10 cellular contexts compared by ENCODE assay signal in genomic region chr7:116528008-116528789, GRCh38. TPM values are rescaled to one million over a fixed set of nuclear protein-coding genes. Genes with fewer than 3 reads are reported as not detected.
A peak's percentile ranks its signal among the peaks of the same experiment; 100 is the strongest.
DNase-seq lines count a peak whose midpoint lies in the region; ATAC-seq, FAIRE-seq and TF ChIP-seq lines count a peak whose summit lies in the region.
"Had no signal": no experiment of that assay in that cellular context is flagged by ENCODE, and none has a peak within 500 bp of the region (broad histone marks: within the 10 kb centered on the region; RNA-seq: fewer than 3 reads in every experiment).

No MANE protein-coding gene starts in this region.

- H3K79me2 ChIP-seq in SK-N-SH (ENCODE audit: insufficient read depth) = peaks cover 84% of the 10 kb centered on the region

- peak in 1 of 2 experiments; percentile 59; a peak in 1 of 4 replicates for TF ChIP-seq EP300 in SK-N-SH (IDR thresholded peaks at IDR 0.05; ENCODE audit: borderline replicate concordance in 1 of 2, low read depth in 1 of 2, low read length in 1 of 2)

- FAIRE-seq in HTR-8/SVneo (lab: Jason Lieb, UNC) = no peak
- FAIRE-seq: G401.6 had no signal

- CTCF ChIA-PET in SK-N-SH (lab: Yijun Ruan, JAX) = interaction anchor here (1.5 to 3.1 kb wide), 3 partner anchors 349 to 376 kb away, joined by 3 to 13 read pairs (median 7); no protein-coding TSS in a partner anchor

- H3K4me2 ChIP-seq in SK-N-SH = peak overlapping the region; percentile 90

- peak overlapping the region; percentile 100 for H3K9ac ChIP-seq in SK-N-SH

- peak overlapping the region; percentile 77 to 99; a peak in 3 of 4 replicates for H3K27ac ChIP-seq in SK-N-SH (ENCODE audit: low read depth in 2 of 2, low read length in 1 of 2)

- 2% methylated on average over 3 of the region's 3 CpGs for WGBS in SK-N-SH (ENCODE audit: low lambda C conversion rate)

- H3K9me3 ChIP-seq in SK-N-SH = no peaks in the 10 kb centered on the region

- ATAC-seq in HG02852 (IDR thresholded peaks at IDR 0.05; ENCODE audit: unreplicated experiment) = no peak

- H3K9me2 ChIP-seq in SK-N-SH = no peaks in the 10 kb centered on the region

- no peak for TF ChIP-seq RAD21 in SK-N-SH (IDR thresholded peaks at IDR 0.05; ENCODE audit: low read length)

- H3K36me3 ChIP-seq in SK-N-SH (replicated peaks in 1 of 2; ENCODE audit: control insufficient read depth in 1 of 2, insufficient read depth in 2 of 2, low read length in 1 of 2) = peaks cover 46 to 59% of the 10 kb centered on the region in 2 experiments

- peaks cover 39% of the 10 kb centered on the region for H4K20me1 ChIP-seq in SK-N-SH (ENCODE audit: insufficient read depth)

- no peaks in the 10 kb centered on the region for H3K27me3 ChIP-seq in SK-N-SH (ENCODE audit: insufficient read depth)

- TF ChIP-seq CTCF in SK-N-SH (IDR thresholded peaks at IDR 0.05) (no peak), foreskin fibroblast (IDR thresholded peaks at IDR 0.05; ENCODE audit: low read depth, low read length) (no peak)

- peaks cover 4 to 37% of the 10 kb centered on the region in 2 experiments for H3K4me1 ChIP-seq in SK-N-SH (ENCODE audit: control insufficient read depth in 1 of 2, insufficient read depth in 2 of 2, low read depth in 1 of 2, low read length in 1 of 2)

- DNase-seq in Daoy (ENCODE audit: low read depth) (peak; percentile 97), SK-N-SH (peak; percentile 21), foreskin fibroblast (peak; percentile 96 to 98), pulmonary artery endothelial cell (ENCODE audit: low read depth, low spot score) (peak; percentile 81), NCI-H146 treated with DMSO at 0.1 percent for 48 hours (lab: John Stamatoyannopoulos, UW; ENCODE audit: unreplicated experiment) (no peak), HTR-8/SVneo (ENCODE audit: insufficient read length, low spot score) (no peak), posterior cingulate gyrus (no peak)
- DNase-seq: NCI-H526 had no signal

- H3K4me3 ChIP-seq in SK-N-SH (ENCODE audit: low read depth in 2 of 2, low read length in 1 of 2) = peak overlapping the region; percentile 57 to 84; a peak in 3 of 4 replicates
- H3K4me3 ChIP-seq in foreskin fibroblast (ENCODE audit: low read depth in 1 of 2, low read length in 2 of 2) = peak overlapping the region; percentile 90 to 94

- H3F3A ChIP-seq in SK-N-SH (replicated peaks; ENCODE audit: insufficient read depth) = peaks cover 56% of the 10 kb centered on the region

- POLR2A ChIA-PET in SK-N-SH (lab: Yijun Ruan, JAX) = no interaction called here

- intact Hi-C loops in posterior cingulate gyrus (cut with DNase I) = loop anchor here (5.0 kb wide), 2 partner anchors 59 to 271 kb away; no protein-coding TSS in a partner anchor

- H2AFZ ChIP-seq in SK-N-SH (ENCODE audit: low read depth) = no peak overlapping the region

TF ChIP-seq in SK-N-SH, 30 proteins besides CTCF, POLR2A, EP300 and RAD21 (continues in another document):
- TF ChIP-seq FOXJ3 (CRISPR knock-in tag; IDR thresholded peaks at IDR 0.05) (no peak), ELF1 (IDR thresholded peaks at IDR 0.05) (no peak), ZBTB33 (IDR thresholded peaks at IDR 0.05; ENCODE audit: borderline replicate concordance, low read depth) (peak; percentile 58; the same call in 1 of the 2 replicates), SMC3 (IDR thresholded peaks at IDR 0.05; ENCODE audit: low read depth, low read length) (no peak), TEAD4 (IDR thresholded peaks at IDR 0.05; ENCODE audit: borderline replicate concordance, insufficient read depth) (peak; percentile 36; the same call in 1 of the 2 replicates), NRF1 (IDR thresholded peaks at IDR 0.05; ENCODE audit: low read depth, low read length) (no peak), RXRA (IDR thresholded peaks at IDR 0.05; ENCODE audit: borderline replicate concordance, low read depth) (peak; percentile 32; the same call in 1 of the 2 replicates), FOSL2 (IDR thresholded peaks at IDR 0.05; ENCODE audit: borderline replicate concordance, low read depth) (peak; percentile 95), TAF1 (IDR thresholded peaks at IDR 0.05; ENCODE audit: borderline replicate concordance, low read depth, low read length) (peak; percentile 58; the same call in 1 of the 2 replicates), FOXM1 (IDR thresholded peaks at IDR 0.05; ENCODE audit: low read depth) (no peak), RCOR1 (IDR thresholded peaks at IDR 0.05; ENCODE audit: low read length) (no peak), JUND (IDR thresholded peaks at IDR 0.05) (peak; percentile 94), EZH2phosphoT487 (IDR thresholded peaks at IDR 0.05; ENCODE audit: borderline replicate concordance, low read depth) (no peak), GABPA (IDR thresholded peaks at IDR 0.05; ENCODE audit: low read depth) (peak; percentile 30; the same call in 1 of the 2 replicates), CHD2 (IDR thresholded peaks at IDR 0.05; ENCODE audit: low read length, partially characterized antibody) (no peak), MXI1 (IDR thresholded peaks at IDR 0.05; ENCODE audit: low read depth, low read length) (no peak), NFIC (IDR thresholded peaks at IDR 0.05; ENCODE audit: borderline replicate concordance) (peak; percentile 72; the same call in 1 of the 2 replicates), MEF2A (IDR thresholded peaks at IDR 0.05; ENCODE audit: borderline replicate concordance, low read depth) (peak; percentile 37; the same call in 1 of the 2 replicates), YY1 (IDR thresholded peaks at IDR 0.05; ENCODE audit: low read depth) (no peak), TCF12 (IDR thresholded peaks at IDR 0.05) (peak; percentile 64)
- TF ChIP-seq, protein P1, sequence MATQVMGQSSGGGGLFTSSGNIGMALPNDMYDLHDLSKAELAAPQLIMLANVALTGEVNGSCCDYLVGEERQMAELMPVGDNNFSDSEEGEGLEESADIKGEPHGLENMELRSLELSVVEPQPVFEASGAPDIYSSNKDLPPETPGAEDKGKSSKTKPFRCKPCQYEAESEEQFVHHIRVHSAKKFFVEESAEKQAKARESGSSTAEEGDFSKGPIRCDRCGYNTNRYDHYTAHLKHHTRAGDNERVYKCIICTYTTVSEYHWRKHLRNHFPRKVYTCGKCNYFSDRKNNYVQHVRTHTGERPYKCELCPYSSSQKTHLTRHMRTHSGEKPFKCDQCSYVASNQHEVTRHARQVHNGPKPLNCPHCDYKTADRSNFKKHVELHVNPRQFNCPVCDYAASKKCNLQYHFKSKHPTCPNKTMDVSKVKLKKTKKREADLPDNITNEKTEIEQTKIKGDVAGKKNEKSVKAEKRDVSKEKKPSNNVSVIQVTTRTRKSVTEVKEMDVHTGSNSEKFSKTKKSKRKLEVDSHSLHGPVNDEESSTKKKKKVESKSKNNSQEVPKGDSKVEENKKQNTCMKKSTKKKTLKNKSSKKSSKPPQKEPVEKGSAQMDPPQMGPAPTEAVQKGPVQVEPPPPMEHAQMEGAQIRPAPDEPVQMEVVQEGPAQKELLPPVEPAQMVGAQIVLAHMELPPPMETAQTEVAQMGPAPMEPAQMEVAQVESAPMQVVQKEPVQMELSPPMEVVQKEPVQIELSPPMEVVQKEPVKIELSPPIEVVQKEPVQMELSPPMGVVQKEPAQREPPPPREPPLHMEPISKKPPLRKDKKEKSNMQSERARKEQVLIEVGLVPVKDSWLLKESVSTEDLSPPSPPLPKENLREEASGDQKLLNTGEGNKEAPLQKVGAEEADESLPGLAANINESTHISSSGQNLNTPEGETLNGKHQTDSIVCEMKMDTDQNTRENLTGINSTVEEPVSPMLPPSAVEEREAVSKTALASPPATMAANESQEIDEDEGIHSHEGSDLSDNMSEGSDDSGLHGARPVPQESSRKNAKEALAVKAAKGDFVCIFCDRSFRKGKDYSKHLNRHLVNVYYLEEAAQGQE (IDR thresholded peaks at IDR 0.05; ENCODE audit: low read depth, low read length) = peak; percentile 82
- TF ChIP-seq, protein P2, sequence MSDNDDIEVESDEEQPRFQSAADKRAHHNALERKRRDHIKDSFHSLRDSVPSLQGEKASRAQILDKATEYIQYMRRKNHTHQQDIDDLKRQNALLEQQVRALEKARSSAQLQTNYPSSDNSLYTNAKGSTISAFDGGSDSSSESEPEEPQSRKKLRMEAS (IDR thresholded peaks at IDR 0.05; ENCODE audit: low read depth) = peak; percentile 77; the same call in 1 of the 2 replicates

RNA-seq across cellular contexts. Expression of gene CAV1, which starts 3.4 kb away (rescaled TPM):
- total RNA-seq in Daoy (2014; rRNA removed; shearing (Covaris generic)) = 465 and 514 TPM in 2 replicates
- polyA plus RNA-seq in SK-N-SH (2012; rRNA removed) = 968 and 1,061 TPM in 2 replicates
- 882 and 1,015 TPM in 2 replicates for polyA plus RNA-seq in SK-N-SH (2012; cell fraction: cytosol; rRNA removed)
- 515 and 554 TPM in 2 replicates for polyA plus RNA-seq in SK-N-SH (2012; cell fraction: nucleus; rRNA removed)
- 1,552 and 2,041 TPM in 2 replicates for total RNA-seq in pulmonary artery endothelial cell

RNA-seq across cellular contexts. Expression of gene CAV2, which starts 28.7 kb away (rescaled TPM):
- 150 and 191 TPM in 2 replicates for total RNA-seq in Daoy (2014; rRNA removed; shearing (Covaris generic))
- polyA plus RNA-seq in SK-N-SH (2012; rRNA removed) = 182 and 265 TPM in 2 replicates
- polyA plus RNA-seq in SK-N-SH (2012; cell fraction: cytosol; rRNA removed) = 265 and 285 TPM in 2 replicates
- 58.7 and 83.4 TPM in 2 replicates for polyA plus RNA-seq in SK-N-SH (2012; cell fraction: nucleus; rRNA removed)
- total RNA-seq in pulmonary artery endothelial cell = 239 and 270 TPM in 2 replicates

Comparison
In these comparisons a context has a peak if more than half of its experiments do, and no peak if none do; other contexts are left out.
1. DNase-seq: peak in Daoy (single experiment), SK-N-SH (single experiment), foreskin fibroblast (2 of 2) and pulmonary artery endothelial cell (single experiment); none in NCI-H146 treated with DMSO at 0.1 percent for 48 hours (single experiment), HTR-8/SVneo (single experiment) and posterior cingulate gyrus (0 of 10).